ENCODE assay signal across 19 cellular contexts in genomic region chr3:50816896-50817295, GRCh38.
"Had no signal": no experiment of that assay in that cellular context is flagged by ENCODE, and none has a peak within 500 bp of the region (broad histone marks: within the 10 kb centered on the region; RNA-seq: fewer than 3 reads in every experiment).

No MANE protein-coding gene starts in this region.

- H3K27me3 ChIP-seq: adrenal gland, gastrocnemius medialis had no signal

- H3K27me3 Mint-ChIP-seq: naive thymus-derived CD8-positive, alpha-beta T cell; progenitor cell of endocrine pancreas had no signal

- H3K4me3 Mint-ChIP-seq: activated CD8-positive, alpha-beta T cell treated with anti-CD3 and anti-CD28 coated beads, Interleukin-2, amount 10 ng/mL, durations not matched to agents 7 days and 5 days; naive thymus-derived CD8-positive, alpha-beta T cell; T-helper 2 cell treated with Interferon-gamma antibody and Interleukin-4, amounts not matched to agents 5 μg/mL and 100 μg/mL, for 36 hours had no signal

- H3K4me1 Mint-ChIP-seq: naive thymus-derived CD8-positive, alpha-beta T cell had no signal

- H3K9me3 ChIP-seq: adrenal gland, gastrocnemius medialis, mucosa of descending colon had no signal

- H3K27ac Mint-ChIP-seq: activated CD8-positive, alpha-beta T cell treated with anti-CD3 and anti-CD28 coated beads, Interleukin-2, amount 10 ng/mL, durations not matched to agents 7 days and 5 days; naive thymus-derived CD8-positive, alpha-beta T cell; T-helper 2 cell treated with Interferon-gamma antibody and Interleukin-4, amounts not matched to agents 5 μg/mL and 100 μg/mL, for 36 hours had no signal

- H3K9me3 Mint-ChIP-seq: T-helper 2 cell treated with Interferon-gamma antibody and Interleukin-4, amounts not matched to agents 5 μg/mL and 100 μg/mL, for 36 hours had no signal

- DNase-seq: activated CD4-positive, alpha-beta T cell treated with anti-CD3 and anti-CD28 coated beads for 1 hour; activated CD8-positive, alpha-beta memory T cell treated with anti-CD3 and anti-CD28 coated beads, Interleukin-2, amount 50 U/mL, for 48 hours; activated CD8-positive, alpha-beta T cell treated with anti-CD3 and anti-CD28 coated beads, Interleukin-2, amount 10 ng/mL, durations not matched to agents 7 days and 5 days; activated naive CD4-positive, alpha-beta T cell treated with Interleukin-2 at 50 U/mL for 16 hours; adrenal gland; central memory CD4-positive, alpha-beta T cell; effector CD8-positive, alpha-beta T cell; gastrocnemius medialis; hippocampal formation; left cardiac atrium; mucosa of descending colon; naive thymus-derived CD8-positive, alpha-beta T cell; occipital lobe; right cardiac atrium; small intestine; SW 1271 had no signal

- H3K4me1 ChIP-seq: adrenal gland, gastrocnemius medialis had no signal

- ATAC-seq: activated CD8-positive, alpha-beta T cell treated with anti-CD3 and anti-CD28 coated beads, Interleukin-2, amount 10 ng/mL, durations not matched to agents 7 days and 5 days; gastrocnemius medialis; left cardiac atrium; mucosa of descending colon; naive thymus-derived CD8-positive, alpha-beta T cell; right cardiac atrium had no signal

- H3K36me3 ChIP-seq: adrenal gland, gastrocnemius medialis had no signal

- H3K4me3 ChIP-seq: adrenal gland, coronary artery, gastrocnemius medialis, mucosa of descending colon had no signal

- FAIRE-seq: small intestine had no signal
